1 cellular context compared by ENCODE assay signal in the genomic region with DNA sequence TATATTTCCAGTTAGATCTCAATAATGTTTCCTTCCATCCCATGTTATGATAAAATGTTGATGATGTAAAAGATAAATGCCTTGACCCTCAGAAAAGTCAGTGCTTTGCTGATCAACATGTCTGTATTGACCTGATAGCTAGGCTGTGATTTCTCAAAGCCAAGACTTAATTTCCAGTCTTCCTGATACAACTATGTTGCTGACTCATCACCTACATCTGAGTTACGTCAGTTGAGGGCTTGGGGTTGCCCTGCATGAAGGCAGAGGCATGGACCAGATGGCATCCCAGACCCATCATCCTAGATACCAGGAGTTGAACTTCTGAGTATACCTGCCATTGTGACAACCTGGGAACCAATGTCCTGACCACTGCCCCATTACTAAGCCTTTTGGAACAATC.
TF ChIP-seq lines count a peak whose summit lies in the region.

No MANE protein-coding gene starts in this region.

TF ChIP-seq in HepG2, 621 proteins besides CTCF, POLR2A, EP300 and RAD21:
- peak; percentile 69 to 79 for TF ChIP-seq MAFK (conservative IDR thresholded peaks at IDR 0.05 in 1 of 2, IDR thresholded peaks at IDR 0.05 in 1 of 2; ENCODE audit: low read length in 2 of 2)
- TF ChIP-seq, protein P1, sequence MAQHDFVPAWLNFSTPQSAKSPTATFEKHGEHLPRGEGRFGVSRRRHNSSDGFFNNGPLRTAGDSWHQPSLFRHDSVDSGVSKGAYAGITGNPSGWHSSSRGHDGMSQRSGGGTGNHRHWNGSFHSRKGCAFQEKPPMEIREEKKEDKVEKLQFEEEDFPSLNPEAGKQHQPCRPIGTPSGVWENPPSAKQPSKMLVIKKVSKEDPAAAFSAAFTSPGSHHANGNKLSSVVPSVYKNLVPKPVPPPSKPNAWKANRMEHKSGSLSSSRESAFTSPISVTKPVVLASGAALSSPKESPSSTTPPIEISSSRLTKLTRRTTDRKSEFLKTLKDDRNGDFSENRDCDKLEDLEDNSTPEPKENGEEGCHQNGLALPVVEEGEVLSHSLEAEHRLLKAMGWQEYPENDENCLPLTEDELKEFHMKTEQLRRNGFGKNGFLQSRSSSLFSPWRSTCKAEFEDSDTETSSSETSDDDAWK (CRISPR knock-in tag; IDR thresholded peaks at IDR 0.05): no peak
- peak; percentile 73 for TF ChIP-seq MAFF (IDR thresholded peaks at IDR 0.05; ENCODE audit: low read depth, low read length)
- TF ChIP-seq PAX8 (CRISPR knock-in tag; IDR thresholded peaks at IDR 0.05; ENCODE audit: borderline replicate concordance): no peak
